Comparison of ENCODE assay signal across 8 cellular contexts in genomic region chr10:6200588-6201510, GRCh38. TPM values are rescaled to one million over a fixed set of nuclear protein-coding genes. Genes with fewer than 3 reads are reported as not detected.
DNase-seq lines count a peak whose midpoint lies in the region; ATAC-seq and TF ChIP-seq lines count a peak whose summit lies in the region.

No MANE protein-coding gene starts in this region.

- TF ChIP-seq POLR2A in esophagus muscularis mucosa (IDR thresholded peaks at IDR 0.05; ENCODE audit: low read depth): no peak

- H3K27ac ChIP-seq in CD4-positive, alpha-beta T cell (ENCODE audit: low read depth, low read length): peak overlapping the region; percentile 35
- no peak overlapping the region for H3K27ac ChIP-seq in HUES48 (ENCODE audit: low read depth, low read length)
- H3K27ac ChIP-seq in esophagus muscularis mucosa (replicated peaks in 1 of 4): peak overlapping the region; percentile 94 to 99 (median 98)

- 2% methylated on average over 9 of the region's 64 CpGs for WGBS in esophagus muscularis mucosa

- peaks cover 44% of the 10 kb centered on the region for H3K4me1 Mint-ChIP-seq in CD4-positive, alpha-beta T cell (ENCODE audit: low read depth)
- H3K4me1 Mint-ChIP-seq in activated CD4-positive, alpha-beta memory T cell treated with anti-CD3 and anti-CD28 coated beads, Interleukin-2, amount 10 ng/mL, durations not matched to agents 7 days and 5 days: peaks cover 32% of the 10 kb centered on the region
- H3K4me1 Mint-ChIP-seq in nephron: peaks cover 33% of the 10 kb centered on the region

- H3K4me1 ChIP-seq in HUES48 (ENCODE audit: control insufficient read depth, insufficient read depth, low read length): peaks cover 18% of the 10 kb centered on the region
- H3K4me1 ChIP-seq in esophagus muscularis mucosa: peaks cover 44 to 81% (median 80%) of the 10 kb centered on the region in 4 donors

- peaks cover 13% of the 10 kb centered on the region for H3K36me3 Mint-ChIP-seq in CD4-positive, alpha-beta T cell (ENCODE audit: low read depth)
- H3K36me3 Mint-ChIP-seq in activated CD4-positive, alpha-beta memory T cell treated with anti-CD3 and anti-CD28 coated beads, Interleukin-2, amount 10 ng/mL, durations not matched to agents 7 days and 5 days (ENCODE audit: low read depth): peaks cover 17% of the 10 kb centered on the region
- peaks cover 9% of the 10 kb centered on the region for H3K36me3 Mint-ChIP-seq in nephron (ENCODE audit: low read depth)

- peak; percentile 6 for ATAC-seq in CD4-positive, alpha-beta T cell (ENCODE audit: poor library complexity)
- ATAC-seq in GM21576 (IDR thresholded peaks at IDR 0.05; ENCODE audit: unreplicated experiment) (no peak), GM18867 (IDR thresholded peaks at IDR 0.05; ENCODE audit: unreplicated experiment) (no peak)

- H3K9ac ChIP-seq in HUES48 (ENCODE audit: low read depth, low read length): no peak overlapping the region

- CTCF ChIA-PET in CD4-positive, alpha-beta T cell (lab: Charles Lee): interaction anchor here (0.9 to 5.5 kb wide), 8 partner anchors 28 to 206 kb away, joined by 3 to 93 read pairs (median 6); no protein-coding TSS in a partner anchor
- CTCF ChIA-PET in activated CD4-positive, alpha-beta memory T cell treated with anti-CD3 and anti-CD28 coated beads, Interleukin-2, amount 10 ng/mL, durations not matched to agents 7 days and 5 days (lab: Charles Lee): interaction anchor here (1.0 to 6.2 kb wide), 12 partner anchors 27 to 209 kb away, joined by 3 to 91 read pairs (median 10); no protein-coding TSS in a partner anchor
- CTCF ChIA-PET in GM10248 (lab: Yijun Ruan, JAX): interaction anchor here (0.9 to 5.7 kb wide), 21 partner anchors 11 to 210 kb away, joined by 3 to 136 read pairs (median 7); no protein-coding TSS in a partner anchor

- peak overlapping the region; percentile 90 for H3K27ac Mint-ChIP-seq in CD4-positive, alpha-beta T cell
- H3K27ac Mint-ChIP-seq in activated CD4-positive, alpha-beta memory T cell treated with anti-CD3 and anti-CD28 coated beads, Interleukin-2, amount 10 ng/mL, durations not matched to agents 7 days and 5 days: peak overlapping the region; percentile 71
- peak overlapping the region in 1 of 3 experiments; percentile 14 for H3K27ac Mint-ChIP-seq in nephron

- H3K36me3 ChIP-seq in HUES48 (ENCODE audit: control insufficient read depth, insufficient read depth, low read length) (no peaks in the 10 kb centered on the region), esophagus muscularis mucosa (no peaks in the 10 kb centered on the region)

- POLR2A ChIA-PET in CD4-positive, alpha-beta T cell (lab: Charles Lee): interaction anchor here (0.6 to 6.8 kb wide), 16 partner anchors 11 to 406 kb away, joined by 3 to 86 read pairs (median 6); partner anchors contain the start of gene RBM17
- POLR2A ChIA-PET in activated CD4-positive, alpha-beta memory T cell treated with anti-CD3 and anti-CD28 coated beads, Interleukin-2, amount 10 ng/mL, durations not matched to agents 7 days and 5 days (lab: Charles Lee): interaction anchor here (0.7 to 3.0 kb wide), 15 partner anchors 10 to 209 kb away, joined by 3 to 39 read pairs (median 7); no protein-coding TSS in a partner anchor
- POLR2A ChIA-PET in GM10248 (lab: Yijun Ruan, JAX): interaction anchor here (0.6 kb wide), 2 partner anchors 200 to 1584 kb away, joined by 4 to 6 read pairs; no protein-coding TSS in a partner anchor

- intact Hi-C loops in CD4-positive, alpha-beta T cell (cut with DNase I, micrococcal nuclease): loop anchor here (1.0 to 10.0 kb wide), 8 partner anchors 28 to 466 kb away; no protein-coding TSS in a partner anchor
- intact Hi-C loops in esophagus muscularis mucosa (cut with DNase I): loop anchor here (5.0 kb wide), 1 partner anchor 114 kb away; the partner anchor contains the start of gene RBM17

- H3K4me3 ChIP-seq in HUES48 (ENCODE audit: low read depth, low read length): peak overlapping the region; percentile 83
- peak overlapping the region; percentile 84 to 89 (median 86) for H3K4me3 ChIP-seq in esophagus muscularis mucosa

- no peak for TF ChIP-seq EP300 in esophagus muscularis mucosa (IDR thresholded peaks at IDR 0.05)

- no peaks in the 10 kb centered on the region for H3K9me3 ChIP-seq in CD4-positive, alpha-beta T cell (ENCODE audit: control insufficient read depth, low read length)
- no peaks in the 10 kb centered on the region for H3K9me3 ChIP-seq in HUES48 (ENCODE audit: control insufficient read depth, insufficient read depth, low read length)
- H3K9me3 ChIP-seq in esophagus muscularis mucosa: no peaks in the 10 kb centered on the region

- TF ChIP-seq CTCF in CD4-positive, alpha-beta T cell (IDR thresholded peaks at IDR 0.05): no peak
- no peak for TF ChIP-seq CTCF in esophagus muscularis mucosa (IDR thresholded peaks at IDR 0.05)
- TF ChIP-seq CTCF in nephron (IDR thresholded peaks at IDR 0.05; ENCODE audit: unreplicated experiment in 3 of 3): no peak
- TF ChIP-seq CTCF in GM10248 (IDR thresholded peaks at IDR 0.05; ENCODE audit: control extremely low read depth, extremely low read depth, low read depth, missing control alignments): no peak

- H3K9me3 Mint-ChIP-seq in CD4-positive, alpha-beta T cell: no peaks in the 10 kb centered on the region
- H3K9me3 Mint-ChIP-seq in activated CD4-positive, alpha-beta memory T cell treated with anti-CD3 and anti-CD28 coated beads, Interleukin-2, amount 10 ng/mL, durations not matched to agents 7 days and 5 days: no peaks in the 10 kb centered on the region
- H3K9me3 Mint-ChIP-seq in nephron: no peaks in the 10 kb centered on the region

- peak in 8 of 10 experiments; percentile 19 to 56 (median 32) for DNase-seq in CD4-positive, alpha-beta T cell
- DNase-seq in activated CD4-positive, alpha-beta memory T cell treated with anti-CD3 and anti-CD28 coated beads, Interleukin-2, amount 10 ng/mL, durations not matched to agents 7 days and 5 days: no peak
- no peak for DNase-seq in esophagus muscularis mucosa (ENCODE audit: extremely low spot score)
- no peak for DNase-seq in GM10248 (ENCODE audit: extremely low spot score)

- no peaks in the 10 kb centered on the region for H3K27me3 ChIP-seq in CD4-positive, alpha-beta T cell (ENCODE audit: control insufficient read depth, insufficient read depth, low read length)
- H3K27me3 ChIP-seq in HUES48 (ENCODE audit: control insufficient read depth, insufficient read depth, low read length) (peaks cover 48% of the 10 kb centered on the region), esophagus muscularis mucosa (no peaks in the 10 kb centered on the region)

- H3K4me3 Mint-ChIP-seq in CD4-positive, alpha-beta T cell: peak overlapping the region; percentile 91
- peak overlapping the region; percentile 77 for H3K4me3 Mint-ChIP-seq in activated CD4-positive, alpha-beta memory T cell treated with anti-CD3 and anti-CD28 coated beads, Interleukin-2, amount 10 ng/mL, durations not matched to agents 7 days and 5 days
- peak overlapping the region; percentile 72 to 78 (median 73) for H3K4me3 Mint-ChIP-seq in nephron

- no peaks in the 10 kb centered on the region for H3K27me3 Mint-ChIP-seq in CD4-positive, alpha-beta T cell
- peaks cover 2% of the 10 kb centered on the region for H3K27me3 Mint-ChIP-seq in activated CD4-positive, alpha-beta memory T cell treated with anti-CD3 and anti-CD28 coated beads, Interleukin-2, amount 10 ng/mL, durations not matched to agents 7 days and 5 days
- H3K27me3 Mint-ChIP-seq in nephron (ENCODE audit: low read depth): no peaks in the 10 kb centered on the region

RNA-seq across cellular contexts. Expression of gene PFKFB3, which starts 1.9 kb away (rescaled TPM):
- 100 to 1,000 TPM; 142 to 145 TPM for total RNA-seq in CD4-positive, alpha-beta T cell
- 10 to 100 TPM; 66.8 to 69.4 TPM for total RNA-seq in activated CD4-positive, alpha-beta memory T cell treated with anti-CD3 and anti-CD28 coated beads, Interleukin-2, amount 10 ng/mL, durations not matched to agents 7 days and 5 days
- total RNA-seq in esophagus muscularis mucosa: 10 to 100 TPM; 22.4 to 49.1 (median 37.9) TPM

Comparison
In these comparisons a context has a peak if more than half of its experiments do, and no peak if none do; other contexts are left out.
1. DNase-seq: peak in CD4-positive, alpha-beta T cell (8 of 10); none in activated CD4-positive, alpha-beta memory T cell treated with anti-CD3 and anti-CD28 coated beads, Interleukin-2, amount 10 ng/mL, durations not matched to agents 7 days and 5 days (single experiment), esophagus muscularis mucosa (single experiment) and GM10248 (single experiment).
2. Peak in every context shown above with its lines, with median percentiles within 50 percentile points of each other: H3K4me3 Mint-ChIP-seq.